ENCODE assay signal across 10 cellular contexts in the genomic region with DNA sequence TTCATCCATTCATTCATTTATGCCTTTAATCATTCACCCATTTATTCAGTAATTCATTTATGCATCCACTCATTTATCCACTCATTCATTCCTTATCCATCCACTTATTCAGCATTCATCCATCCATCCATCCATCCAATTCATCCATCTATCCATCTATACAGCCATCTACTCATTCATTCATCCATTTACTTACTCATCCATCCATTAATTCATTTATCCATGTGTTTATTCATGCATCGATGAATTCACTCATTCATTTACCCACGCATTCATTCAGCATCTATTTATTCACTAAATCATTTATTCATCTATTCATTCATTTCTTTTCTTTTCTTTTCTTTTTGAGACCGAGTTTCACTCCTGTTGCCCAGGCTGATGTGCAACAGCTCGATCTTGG. TPM values are rescaled to one million over a fixed set of nuclear protein-coding genes. Genes with fewer than 3 reads are reported as not detected.
"Had no signal": no experiment of that assay in that cellular context is flagged by ENCODE, and none has a peak within 500 bp of the region (broad histone marks: within the 10 kb centered on the region; RNA-seq: fewer than 3 reads in every experiment).

No MANE protein-coding gene starts in this region.

- H3K4me3 ChIP-seq: GM23338, HAP-1 had no signal

- DNase-seq: H7, IMR-90, Karpas-422, KBM-7 had no signal

- H2AFZ ChIP-seq: GM23338 had no signal

- H3K4me1 ChIP-seq: HAP-1 had no signal

- H3K27ac ChIP-seq: KMS-11 had no signal

- ATAC-seq: GM23338, HCT116 had no signal

- H3K36me3 ChIP-seq: HAP-1 had no signal

- H3K9ac ChIP-seq: KMS-11 had no signal

- H3K9me3 ChIP-seq: HAP-1 had no signal

- FAIRE-seq: HTR-8/SVneo had no signal

- H3K4me2 ChIP-seq: GM23338, KMS-11 had no signal

RNA-seq across cellular contexts. Expression of gene P2RY8, which starts 10.4 kb away (rescaled TPM):
- total RNA-seq: GM23338, HT-29, IMR-90 had no signal
- polyA plus RNA-seq: IMR-90 had no signal
